In the genomic region with DNA sequence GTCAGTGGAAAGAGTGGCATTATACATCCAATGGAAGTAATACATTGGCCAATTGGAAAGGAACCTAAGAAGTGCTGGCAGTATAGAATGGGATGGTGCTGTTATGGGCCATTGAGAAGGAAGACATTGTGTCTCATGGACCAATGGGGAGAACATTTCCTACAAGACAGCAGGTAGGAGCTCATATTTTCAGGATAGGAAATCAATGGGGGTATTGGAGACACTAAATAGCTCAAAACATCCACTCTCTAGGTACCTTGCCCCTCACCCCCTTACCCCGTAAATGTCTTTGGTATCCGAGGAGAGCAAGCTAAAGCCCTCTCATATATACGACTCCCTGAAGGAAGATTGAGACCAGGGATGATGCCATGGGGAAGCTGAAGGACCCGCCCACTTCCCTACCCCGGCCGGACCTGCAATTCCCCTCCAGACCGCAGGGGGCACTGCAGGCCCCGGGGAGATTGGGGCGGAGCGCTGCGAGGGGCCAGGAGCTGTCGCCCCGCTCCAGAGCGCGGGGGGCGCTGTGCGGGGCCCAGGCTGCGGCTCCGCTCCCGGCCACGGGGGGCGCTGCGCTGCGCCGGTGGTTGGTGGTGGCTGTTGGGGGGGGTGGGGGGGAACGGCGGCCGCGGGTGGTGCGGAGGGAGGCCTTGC, we compare ENCODE assay signal across 8 cellular contexts. TPM values are rescaled to one million over a fixed set of nuclear protein-coding genes. Genes with fewer than 3 reads are reported as not detected.
DNase-seq lines count a peak whose midpoint lies in the region; ATAC-seq and TF ChIP-seq lines count a peak whose summit lies in the region.

A gene with protein sequence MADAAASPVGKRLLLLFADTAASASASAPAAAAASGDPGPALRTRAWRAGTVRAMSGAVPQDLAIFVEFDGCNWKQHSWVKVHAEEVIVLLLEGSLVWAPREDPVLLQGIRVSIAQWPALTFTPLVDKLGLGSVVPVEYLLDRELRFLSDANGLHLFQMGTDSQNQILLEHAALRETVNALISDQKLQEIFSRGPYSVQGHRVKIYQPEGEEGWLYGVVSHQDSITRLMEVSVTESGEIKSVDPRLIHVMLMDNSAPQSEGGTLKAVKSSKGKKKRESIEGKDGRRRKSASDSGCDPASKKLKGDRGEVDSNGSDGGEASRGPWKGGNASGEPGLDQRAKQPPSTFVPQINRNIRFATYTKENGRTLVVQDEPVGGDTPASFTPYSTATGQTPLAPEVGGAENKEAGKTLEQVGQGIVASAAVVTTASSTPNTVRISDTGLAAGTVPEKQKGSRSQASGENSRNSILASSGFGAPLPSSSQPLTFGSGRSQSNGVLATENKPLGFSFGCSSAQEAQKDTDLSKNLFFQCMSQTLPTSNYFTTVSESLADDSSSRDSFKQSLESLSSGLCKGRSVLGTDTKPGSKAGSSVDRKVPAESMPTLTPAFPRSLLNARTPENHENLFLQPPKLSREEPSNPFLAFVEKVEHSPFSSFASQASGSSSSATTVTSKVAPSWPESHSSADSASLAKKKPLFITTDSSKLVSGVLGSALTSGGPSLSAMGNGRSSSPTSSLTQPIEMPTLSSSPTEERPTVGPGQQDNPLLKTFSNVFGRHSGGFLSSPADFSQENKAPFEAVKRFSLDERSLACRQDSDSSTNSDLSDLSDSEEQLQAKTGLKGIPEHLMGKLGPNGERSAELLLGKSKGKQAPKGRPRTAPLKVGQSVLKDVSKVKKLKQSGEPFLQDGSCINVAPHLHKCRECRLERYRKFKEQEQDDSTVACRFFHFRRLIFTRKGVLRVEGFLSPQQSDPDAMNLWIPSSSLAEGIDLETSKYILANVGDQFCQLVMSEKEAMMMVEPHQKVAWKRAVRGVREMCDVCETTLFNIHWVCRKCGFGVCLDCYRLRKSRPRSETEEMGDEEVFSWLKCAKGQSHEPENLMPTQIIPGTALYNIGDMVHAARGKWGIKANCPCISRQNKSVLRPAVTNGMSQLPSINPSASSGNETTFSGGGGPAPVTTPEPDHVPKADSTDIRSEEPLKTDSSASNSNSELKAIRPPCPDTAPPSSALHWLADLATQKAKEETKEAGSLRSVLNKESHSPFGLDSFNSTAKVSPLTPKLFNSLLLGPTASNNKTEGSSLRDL (N-terminal part only) (plus strand): TSS at position 615 of the 651 bp plus-strand sequence. CDS start 111 bp downstream, outside the sequence.

- peaks cover 19% of the 10 kb centered on the region for H3K4me1 Mint-ChIP-seq in glutamatergic neuron (ENCODE audit: low read depth, unreplicated experiment)

- H3K4me3 ChIP-seq in HEK293 (ENCODE audit: low read depth, low read length) (peak within 1 kb of the TSS; percentile 83), ovary (peak within 1 kb of the TSS; percentile 87), thoracic aorta (peak within 1 kb of the TSS; percentile 98)

- H3K36me3 ChIP-seq in HEK293 (ENCODE audit: control insufficient read depth in 2 of 2, insufficient read depth in 1 of 2, low read length in 2 of 2) (peaks cover 4 to 31% of the 10 kb centered on the region in 2 experiments; a peak in 2 of 3 replicates), ovary (no peaks in the 10 kb centered on the region), thoracic aorta (peaks cover 9% of the 10 kb centered on the region)

- peaks cover 18% of the 10 kb centered on the region for H3K4me1 ChIP-seq in HEK293 (ENCODE audit: control insufficient read depth, insufficient read depth, low read length)
- no peaks in the 10 kb centered on the region for H3K4me1 ChIP-seq in ovary (ENCODE audit: insufficient read depth)
- H3K4me1 ChIP-seq in thoracic aorta (ENCODE audit: control insufficient read depth in 1 of 2, low read depth in 2 of 2), result peaks cover 38 to 65% of the 10 kb centered on the region in 2 donors

- POLR2A ChIA-PET in HEK293 (lab: Yijun Ruan, JAX), result interaction anchor here (0.5 to 4.6 kb wide), 10 partner anchors 10 to 1209 kb away, joined by 3 to 114 read pairs (median 12); a partner anchor contains a TSS

- no peak for TF ChIP-seq POLR2A in ovary (IDR thresholded peaks at IDR 0.05)

- CTCF ChIA-PET in HEK293 (lab: Yijun Ruan, JAX), result interaction anchor here (0.6 to 7.0 kb wide), 47 partner anchors 9 to 590 kb away, joined by 3 to 273 read pairs (median 5); a partner anchor contains a TSS

- peak; percentile 98 for TF ChIP-seq CTCF in HEK293 (tag by site-specific recombination; IDR thresholded peaks at IDR 0.05)
- peak; percentile 97 for TF ChIP-seq CTCF in glutamatergic neuron (IDR thresholded peaks at IDR 0.05; ENCODE audit: partially characterized antibody, unreplicated experiment)
- TF ChIP-seq CTCF in ovary (IDR thresholded peaks at IDR 0.05), result peak; percentile 96 to 98 (median 96)
- peak; percentile 99 for TF ChIP-seq CTCF in thoracic aorta (IDR thresholded peaks at IDR 0.05)

- DNase-seq in GM04504 (ENCODE audit: low read depth) (peak; percentile 60), MV-4-11 (lab: John Stamatoyannopoulos, UW) (peak; percentile 77), SKM-1 treated with dmso at 0.1 percent for 144 hours (lab: John Stamatoyannopoulos, UW; ENCODE audit: unreplicated experiment) (peak; percentile 86), glutamatergic neuron (peak; percentile 95), ovary (peak; percentile 73 to 94 (median 86)), thoracic aorta (ENCODE audit: low spot score) (no peak)
- peak; percentile 94 to 100 for DNase-seq in activated naive CD4-positive, alpha-beta T cell treated with anti-CD3 and anti-CD28 coated beads, Interleukin-2, amount 50 U/mL, for 72 hours (ENCODE audit: low spot score in 2 of 2)

- peaks cover 10 to 14% of the 10 kb centered on the region in 2 donors for H3K36me3 Mint-ChIP-seq in activated naive CD4-positive, alpha-beta T cell treated with anti-CD3 and anti-CD28 coated beads, Interleukin-2, amount 50 U/mL, for 72 hours
- H3K36me3 Mint-ChIP-seq in glutamatergic neuron (ENCODE audit: unreplicated experiment), result peaks cover 11% of the 10 kb centered on the region

- WGBS in ovary, 3 donors, result 7 to 27% (median 8%) methylated on average over 7 to 30 of the region's 30 CpGs

- H3K27ac Mint-ChIP-seq in activated naive CD4-positive, alpha-beta T cell treated with anti-CD3 and anti-CD28 coated beads, Interleukin-2, amount 50 U/mL, for 72 hours, result peak within 1 kb of the TSS; percentile 89 to 99
- peak within 1 kb of the TSS; percentile 93 for H3K27ac Mint-ChIP-seq in glutamatergic neuron (ENCODE audit: unreplicated experiment)

- intact Hi-C loops in ovary (cut with DNase I), result no loop called here

- peak within 1 kb of the TSS; percentile 98 for H3K4me3 Mint-ChIP-seq in glutamatergic neuron (ENCODE audit: unreplicated experiment)

- peaks cover 13% of the 10 kb centered on the region for H3K27me3 Mint-ChIP-seq in glutamatergic neuron (ENCODE audit: unreplicated experiment)

- peak; percentile 76 to 78 for ATAC-seq in activated naive CD4-positive, alpha-beta T cell treated with anti-CD3 and anti-CD28 coated beads, Interleukin-2, amount 50 U/mL, for 72 hours
- peak; percentile 50 for ATAC-seq in thoracic aorta (ENCODE audit: insufficient number of reproducible peaks, low FRiP score, low read depth)

- H3K27me3 ChIP-seq in ovary (no peaks in the 10 kb centered on the region), thoracic aorta (replicated peaks; ENCODE audit: insufficient read depth) (no peaks in the 10 kb centered on the region)

- H3K9me3 ChIP-seq in HEK293 (ENCODE audit: control insufficient read depth, insufficient read depth, low read depth, low read length), result no peaks in the 10 kb centered on the region
- H3K9me3 ChIP-seq in ovary, result no peaks in the 10 kb centered on the region
- no peaks in the 10 kb centered on the region for H3K9me3 ChIP-seq in thoracic aorta

- peak within 1 kb of the TSS; percentile 92 for H3K27ac ChIP-seq in HEK293 (ENCODE audit: extremely low read depth, low read depth, low read length)
- H3K27ac ChIP-seq in ovary, result peak within 1 kb of the TSS; percentile 95 to 99
- H3K27ac ChIP-seq in thoracic aorta, result peak within 1 kb of the TSS; percentile 92 to 96

- peaks cover 7% of the 10 kb centered on the region in 2 donors for H3K9me3 Mint-ChIP-seq in activated naive CD4-positive, alpha-beta T cell treated with anti-CD3 and anti-CD28 coated beads, Interleukin-2, amount 50 U/mL, for 72 hours
- peaks cover 2% of the 10 kb centered on the region for H3K9me3 Mint-ChIP-seq in glutamatergic neuron (ENCODE audit: unreplicated experiment)

- no peak for TF ChIP-seq EP300 in ovary (IDR thresholded peaks at IDR 0.05)

TF ChIP-seq in HEK293, 187 proteins besides CTCF, POLR2A, EP300 and RAD21 (continues in another document):
- no peak for TF ChIP-seq FEZF1 (tag by site-specific recombination; IDR thresholded peaks at IDR 0.05)

RNA-seq across cellular contexts. Expression of the gene that starts here (rescaled TPM):
- 10 to 100 TPM; 40.5 to 54.6 TPM for total RNA-seq in activated naive CD4-positive, alpha-beta T cell treated with anti-CD3 and anti-CD28 coated beads, Interleukin-2, amount 50 U/mL, for 72 hours
- total RNA-seq in glutamatergic neuron (ENCODE audit: unreplicated experiment) (98.5 TPM), ovary (10 to 100 TPM; 42.9 to 79.0 (median 71.4) TPM), thoracic aorta (10 to 100 TPM; 50.1 to 86.2 TPM)
- polyA plus RNA-seq in ovary, result 10 to 100 TPM; 38.8 to 70.1 TPM
